8 cellular contexts compared by ENCODE assay signal in the genomic region with DNA sequence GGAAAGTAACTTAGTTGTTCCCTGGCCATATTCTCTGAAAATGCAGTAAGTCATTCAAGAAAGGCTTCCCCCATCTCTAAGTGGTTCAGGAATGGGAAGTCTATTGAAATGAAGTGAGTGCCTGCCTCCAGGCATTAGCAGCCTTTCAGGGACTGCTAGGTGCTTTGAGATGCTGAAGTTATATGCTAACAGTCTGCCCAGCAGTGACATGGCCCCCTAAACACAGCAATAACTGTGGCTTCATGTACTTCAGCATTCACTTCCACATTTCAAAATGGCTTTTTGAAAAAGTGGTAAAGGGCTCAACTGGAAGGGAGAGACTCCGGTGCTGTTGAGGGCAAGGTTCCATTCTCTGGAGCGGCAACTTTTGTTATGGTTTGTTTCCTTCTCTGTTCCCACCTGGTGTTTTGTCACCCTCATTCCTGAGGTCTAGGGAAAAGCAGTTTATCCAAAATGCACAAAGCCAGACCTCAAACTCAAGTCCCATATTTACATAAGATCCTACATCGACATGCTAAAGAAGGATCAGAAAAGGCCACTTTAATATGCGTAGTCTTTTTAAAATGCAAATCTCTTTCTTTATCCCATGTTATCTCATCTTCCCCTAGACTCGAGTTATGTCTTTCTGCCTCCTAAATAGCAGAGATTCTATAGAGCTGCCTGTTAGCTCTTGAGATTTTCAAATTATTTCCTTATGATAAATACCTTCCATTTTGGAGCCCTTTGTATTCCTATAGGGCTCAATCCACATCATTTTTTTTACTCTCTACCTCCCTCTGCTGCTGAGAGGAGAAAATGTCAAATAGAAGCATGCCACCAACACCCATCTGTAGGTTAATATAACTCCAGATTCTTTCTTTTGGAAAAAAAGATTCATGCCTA. TPM values are rescaled to one million over a fixed set of nuclear protein-coding genes. Genes with fewer than 3 reads are reported as not detected.
DNase-seq lines count a peak whose midpoint lies in the region; ATAC-seq and TF ChIP-seq lines count a peak whose summit lies in the region.

No MANE protein-coding gene starts in this region.

- H3K27me3 Mint-ChIP-seq in immature natural killer cell (ENCODE audit: low read depth in 3 of 3), result peaks cover 0 to 2% (median 0%) of the 10 kb centered on the region in 3 donors

- DNase-seq in DND-41 (peak; percentile 10), NCI-H526 treated with DMSO at 0.1 percent for 48 hours (lab: John Stamatoyannopoulos, UW) (peak; percentile 19), astrocyte of the hippocampus (ENCODE audit: low read depth, low spot score) (peak; percentile 64), immature natural killer cell (peak; percentile 20 to 37 (median 36)), transverse colon (no peak)

- H3K9me3 ChIP-seq in DND-41 (ENCODE audit: insufficient read depth, low read length, severe bottlenecking) (no peaks in the 10 kb centered on the region), transverse colon (no peaks in the 10 kb centered on the region)

- no peaks in the 10 kb centered on the region for H3K36me3 ChIP-seq in DND-41 (ENCODE audit: insufficient read depth, low read length)
- no peaks in the 10 kb centered on the region for H3K36me3 ChIP-seq in transverse colon

- H3K9ac ChIP-seq in DND-41 (ENCODE audit: low read depth, low read length), result no peak overlapping the region

- H3K4me1 ChIP-seq in DND-41 (ENCODE audit: insufficient read depth, low read length), result no peaks in the 10 kb centered on the region
- no peaks in the 10 kb centered on the region for H3K4me1 ChIP-seq in transverse colon

- no peaks in the 10 kb centered on the region for H3K9me3 Mint-ChIP-seq in immature natural killer cell

- WGBS in transverse colon (ENCODE audit: low coverage in 1 of 2), 2 donors, result 65 to 71% methylated on average over 4 to 5 of the region's 5 CpGs

- in situ Hi-C loops in transverse colon (cut with MboI; ENCODE audit: low pct_ligation_motif_present in 1 of 4, low pct_unique_long_range_greater_than_20kb in 1 of 4, low sequenced_read_pairs in 3 of 4), result loop anchor here in 1 of 4 donors (10.0 kb wide), 1 partner anchor 114 kb away; no protein-coding TSS in a partner anchor

- intact Hi-C loops in transverse colon (cut with DNase I; ENCODE audit: low total_unique reads), result no loop called here

- H3K4me2 ChIP-seq in DND-41 (ENCODE audit: insufficient read depth, low read length), result no peak overlapping the region

- no peaks in the 10 kb centered on the region for H3K79me2 ChIP-seq in DND-41 (ENCODE audit: insufficient read depth, low read length)

- H3K4me3 ChIP-seq in DND-41 (ENCODE audit: low read depth in 1 of 2, low read length in 2 of 2), result no peak overlapping the region
- no peak overlapping the region for H3K4me3 ChIP-seq in transverse colon

- no peak overlapping the region for H3K4me3 Mint-ChIP-seq in immature natural killer cell

- peak overlapping the region in 1 of 6 donors; percentile 53 for H3K27ac Mint-ChIP-seq in immature natural killer cell

- H3K36me3 Mint-ChIP-seq in immature natural killer cell, result peaks cover 0 to 2% (median 0%) of the 10 kb centered on the region in 3 donors

- no peak for TF ChIP-seq EP300 in transverse colon (IDR thresholded peaks at IDR 0.05; ENCODE audit: low read depth)

- ATAC-seq in DND-41 (ENCODE audit: insufficient read depth, low read depth) (peak; percentile 93), HG02852 (IDR thresholded peaks at IDR 0.05; ENCODE audit: unreplicated experiment) (peak; percentile 52), HG03460 (IDR thresholded peaks at IDR 0.05; ENCODE audit: unreplicated experiment) (no peak), GM21786 (IDR thresholded peaks at IDR 0.05; ENCODE audit: unreplicated experiment) (no peak)

- no peaks in the 10 kb centered on the region for H4K20me1 ChIP-seq in DND-41 (ENCODE audit: insufficient read depth, low read length)

- TF ChIP-seq POLR2A in transverse colon (IDR thresholded peaks at IDR 0.05), result no peak

- H3K4me1 Mint-ChIP-seq in immature natural killer cell, result no peaks in the 10 kb centered on the region

- H2AFZ ChIP-seq in DND-41 (ENCODE audit: low read depth, low read length), result no peak overlapping the region

- H3K27ac ChIP-seq in DND-41 (ENCODE audit: low read length), result no peak overlapping the region
- H3K27ac ChIP-seq in transverse colon, result no peak overlapping the region

- H3K27me3 ChIP-seq in DND-41 (ENCODE audit: insufficient read depth, low read length, poor library complexity) (no peaks in the 10 kb centered on the region), transverse colon (no peaks in the 10 kb centered on the region)

- peak; percentile 77 for TF ChIP-seq CTCF in DND-41 (IDR thresholded peaks at IDR 0.05; ENCODE audit: borderline replicate concordance, extremely low read depth, low read length, poor library complexity, severe bottlenecking)
- peak; percentile 63 to 69 (median 67) for TF ChIP-seq CTCF in transverse colon (IDR thresholded peaks at IDR 0.05)

RNA-seq across cellular contexts. Expression of a gene that starts 34.2 kb away (rescaled TPM):
- polyA plus RNA-seq in immature natural killer cell, result 1 to 10 TPM; 3.5 to 7.3 (median 4.1) TPM
- 1 to 10 TPM; 2.4 to 4.4 (median 2.7) TPM for total RNA-seq in transverse colon

Comparison
In these comparisons a context has a peak if more than half of its experiments do, and no peak if none do; other contexts are left out.
1. ATAC-seq: peak in DND-41 (single experiment) and HG02852 (single experiment); none in HG03460 (single experiment) and GM21786 (single experiment).